In genomic region chr6:56851541-56852248, GRCh38 we compare ENCODE assay signal across 8 cellular contexts.
DNase-seq lines count a peak whose midpoint lies in the region; ATAC-seq, FAIRE-seq and TF ChIP-seq lines count a peak whose summit lies in the region.

No MANE protein-coding gene starts in this region.

- no peaks in the 10 kb centered on the region for H3K27me3 ChIP-seq in OCI-LY3 (ENCODE audit: low read depth, low read length)
- H3K27me3 ChIP-seq in GM12878 (replicated peaks in 1 of 2; ENCODE audit: control insufficient read depth in 2 of 2, insufficient read depth in 2 of 2, low read length in 1 of 2), result no peaks in the 10 kb centered on the region

- peak in 1 of 2 experiments; percentile 68; a peak in 2 of 4 replicates for TF ChIP-seq EP300 in GM12878 (IDR thresholded peaks at IDR 0.05; ENCODE audit: borderline replicate concordance in 1 of 2, control insufficient read depth in 1 of 2, low read depth in 2 of 2, low read length in 2 of 2)

- no peak for TF ChIP-seq POLR2A in GM12878 (IDR thresholded peaks at IDR 0.05; ENCODE audit: low read depth, low read length)

- RAD21 ChIA-PET in GM12878 (lab: Charles Lee; ENCODE audit: unreplicated experiment), result interaction anchor here (0.7 to 17.3 kb wide), 48 partner anchors 11 to 493 kb away, joined by 3 to 450 read pairs (median 6); partner anchors contain the start of genes DST and PRIM2

- WGBS in GM12878 (ENCODE audit: insufficient coverage, insufficient replicate concordance, low lambda C conversion rate, missing lambda C conversion rate), result 11% methylated on average over 17 of the region's 17 CpGs

- POLR2A ChIA-PET in GM12878 (lab: Charles Lee), result interaction anchor here (0.6 to 3.7 kb wide), 11 partner anchors 10 to 216 kb away, joined by 3 to 21 read pairs (median 4); no protein-coding TSS in a partner anchor

- peaks cover 28% of the 10 kb centered on the region for H3K4me1 ChIP-seq in OCI-LY3 (ENCODE audit: low read length)
- H3K4me1 ChIP-seq in GM12878 (ENCODE audit: control insufficient read depth, insufficient read depth, low read length), result peaks cover 26% of the 10 kb centered on the region

- ATAC-seq in GM19467 (IDR thresholded peaks at IDR 0.05; ENCODE audit: unreplicated experiment) (peak; percentile 91), HG03521 (IDR thresholded peaks at IDR 0.05; ENCODE audit: unreplicated experiment) (peak; percentile 91), GM12878 (peak; percentile 89)

- intact Hi-C loops in GM12878 (cut with micrococcal nuclease; ENCODE audit: unreplicated experiment), result loop anchor here (1.0 to 5.0 kb wide), 5 partner anchors 85 to 493 kb away; no protein-coding TSS in a partner anchor

- no peak overlapping the region for H3K27ac ChIP-seq in OCI-LY3 (ENCODE audit: low read length)
- peak overlapping the region; percentile 82 for H3K27ac ChIP-seq in GM12878 (ENCODE audit: control insufficient read depth, insufficient read depth)

- H3K9me3 ChIP-seq in OCI-LY3 (ENCODE audit: insufficient read depth, low read length) (no peaks in the 10 kb centered on the region), GM12878 (replicated peaks; ENCODE audit: control insufficient read depth, insufficient read depth, low read length) (no peaks in the 10 kb centered on the region)

- SMC1A ChIA-PET in GM12878 (lab: Charles Lee; ENCODE audit: uncharacterized antibody, unreplicated experiment), result interaction anchor here (0.6 to 12.9 kb wide), 59 partner anchors 11 to 490 kb away, joined by 3 to 358 read pairs (median 5); partner anchors contain the start of gene DST

- peak overlapping the region; percentile 91 for H2AFZ ChIP-seq in OCI-LY3 (ENCODE audit: low read depth, low read length)
- H2AFZ ChIP-seq in GM12878 (ENCODE audit: control insufficient read depth, low read depth, low read length), result peak overlapping the region; percentile 97

- no peaks in the 10 kb centered on the region for H3K36me3 ChIP-seq in OCI-LY3 (replicated peaks; ENCODE audit: low read depth, low read length)
- no peaks in the 10 kb centered on the region for H3K36me3 ChIP-seq in GM12878 (ENCODE audit: control insufficient read depth in 2 of 2, insufficient read depth in 2 of 2, low read length in 1 of 2)

- in situ Hi-C loops in GM12878 (cut with MboI), result no loop called here

- H3K9ac ChIP-seq in OCI-LY3 (ENCODE audit: low read length) (peak overlapping the region; percentile 48), GM12878 (ENCODE audit: control insufficient read depth, insufficient read depth, low read length) (peak overlapping the region; percentile 64)

- TF ChIP-seq RAD21 in GM12878 (IDR thresholded peaks at IDR 0.05; ENCODE audit: insufficient read depth, low read depth, low read length), result peak; percentile 90

- H3K4me3 ChIP-seq in OCI-LY3 (ENCODE audit: low read length), result peak overlapping the region; percentile 70
- H3K4me3 ChIP-seq in GM12878, result peak overlapping the region; percentile 100

- DNase-seq in NCI-H1417 (lab: John Stamatoyannopoulos, UW) (peak; percentile 34 to 76 (median 42)), NCI-H1417 treated with DMSO at 0.1 percent for 48 hours (lab: John Stamatoyannopoulos, UW) (no peak), GM12878 (ENCODE audit: low read depth, low spot score) (peak; percentile 89), iPS DF 4.7 (ENCODE audit: extremely low read depth, low spot score) (peak; percentile 80), renal cortical epithelial cell (ENCODE audit: low read depth) (peak; percentile 90)

- peak overlapping the region; percentile 82 for H3K4me2 ChIP-seq in OCI-LY3 (ENCODE audit: low read length)
- H3K4me2 ChIP-seq in GM12878 (ENCODE audit: control insufficient read depth, insufficient read depth), result peak overlapping the region; percentile 62

- peak; percentile 86 for FAIRE-seq in GM12878 (lab: Jason Lieb, UNC)

- TF ChIP-seq CTCF in OCI-LY3 (IDR thresholded peaks at IDR 0.05; ENCODE audit: low read depth, low read length) (peak; percentile 93), GM12878 (IDR thresholded peaks at IDR 0.05 in 2 of 3, conservative IDR thresholded peaks at IDR 0.05 in 1 of 3; ENCODE audit: control insufficient read depth in 2 of 3, extremely low read depth in 1 of 3, insufficient read depth in 1 of 3, low read depth in 3 of 3, low read length in 3 of 3) (peak; percentile 57 to 84 (median 78))

- H3K79me2 ChIP-seq in OCI-LY3 (ENCODE audit: low read length), result no peaks in the 10 kb centered on the region
- H3K79me2 ChIP-seq in GM12878 (ENCODE audit: control insufficient read depth, insufficient read depth, low read length), result peaks cover 46% of the 10 kb centered on the region

- BruUV-seq in GM12878 (replicated peaks; lab: Mats Ljungman, UMichigan), result no TSS peak

- H4K20me1 ChIP-seq in OCI-LY3 (ENCODE audit: insufficient read depth, low read length) (no peaks in the 10 kb centered on the region), GM12878 (ENCODE audit: control insufficient read depth, insufficient read depth) (no peaks in the 10 kb centered on the region)

- CTCF ChIA-PET in GM12878 (lab: Yijun Ruan, JAX), result interaction anchor here (0.6 to 18.7 kb wide), 66 partner anchors 9 to 363 kb away, joined by 3 to 494 read pairs (median 5); partner anchors contain the start of genes BEND6 and DST

TF ChIP-seq in GM12878, 131 proteins besides CTCF, POLR2A, EP300 and RAD21 (continues in another document):
- TF ChIP-seq YBX1 (IDR thresholded peaks at IDR 0.05), result no peak
- 0 out of 2 replicates have a peak, but pooled peaks have one; percentile 55 for TF ChIP-seq WRNIP1 (IDR thresholded peaks at IDR 0.05; ENCODE audit: borderline replicate concordance, low read depth, low read length)
- no peak for TF ChIP-seq SPI1 (IDR thresholded peaks at IDR 0.05; ENCODE audit: borderline replicate concordance, insufficient read depth, low read depth, low read length)
- no peak for TF ChIP-seq BMI1 (IDR thresholded peaks at IDR 0.05; ENCODE audit: borderline replicate concordance)
- 0 out of 2 replicates have a peak, but pooled peaks have one; percentile 36 for TF ChIP-seq NKRF (conservative IDR thresholded peaks at IDR 0.05)
- TF ChIP-seq POLR2AphosphoS5 (IDR thresholded peaks at IDR 0.05; ENCODE audit: low read length), result peak; percentile 61; the same call in 1 of the 2 replicates
- TF ChIP-seq ZNF687 (IDR thresholded peaks at IDR 0.05), result peak; percentile 61; the same call in 1 of the 2 replicates
- no peak for TF ChIP-seq ZNF207 (IDR thresholded peaks at IDR 0.05; ENCODE audit: borderline replicate concordance)
- TF ChIP-seq SKIL (IDR thresholded peaks at IDR 0.05; ENCODE audit: low read depth, poor library complexity, severe bottlenecking), result peak; percentile 66
